1 cellular context compared by ENCODE assay signal in the genomic region with DNA sequence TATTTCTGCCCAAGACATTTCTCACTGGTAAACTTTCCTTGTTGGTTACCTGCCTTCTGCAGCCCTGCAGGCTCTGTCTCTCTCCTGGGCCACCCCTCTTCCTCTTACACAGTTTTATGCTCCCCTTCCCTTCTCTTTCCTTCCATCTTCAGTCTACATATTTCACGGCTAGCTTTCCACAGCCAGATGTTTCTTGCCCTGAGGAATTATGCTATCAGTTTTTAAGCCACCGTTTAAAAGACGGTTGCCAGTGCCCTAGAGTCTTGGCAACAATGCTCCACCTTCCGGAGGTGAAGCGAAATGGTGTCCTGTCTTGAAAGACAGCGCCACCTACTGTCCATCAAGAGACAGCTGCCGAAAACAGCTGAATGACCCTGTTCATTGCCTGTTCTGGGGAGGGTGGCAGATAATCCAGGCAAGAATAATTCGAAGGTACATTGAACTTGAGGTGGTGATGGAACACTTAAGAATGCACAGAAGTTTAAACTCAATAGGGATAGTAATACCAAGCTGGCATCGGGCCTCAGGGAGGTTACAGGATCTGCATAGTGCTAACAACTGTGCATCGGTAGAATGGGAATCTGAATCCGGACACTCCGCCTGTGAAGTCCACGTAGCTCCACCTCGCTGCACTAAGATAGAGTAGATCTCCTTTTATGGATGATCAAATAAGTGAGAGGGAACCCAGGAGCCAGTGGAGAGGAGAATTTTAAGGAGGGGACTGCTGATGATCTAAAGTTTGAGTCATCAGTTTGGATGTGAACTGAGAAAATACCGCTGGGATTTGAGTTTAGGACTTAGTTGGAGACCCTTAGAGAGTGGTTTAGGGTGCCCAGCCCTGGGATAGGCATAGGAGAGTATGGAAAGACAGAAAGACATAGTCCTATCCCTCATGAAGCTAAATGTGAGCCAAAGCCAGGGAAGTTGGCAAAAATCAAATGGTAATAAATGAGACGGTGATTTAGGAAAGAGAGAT.
TF ChIP-seq lines count a peak whose summit lies in the region.

No MANE protein-coding gene starts in this region.

TF ChIP-seq in HEK293, 187 proteins besides CTCF, POLR2A, EP300 and RAD21 (continued from another document):
- TF ChIP-seq PRDM4 (tag by site-specific recombination; IDR thresholded peaks at IDR 0.05) (0 out of 2 replicates have a peak, but pooled peaks have one; percentile 28), ZNF768 (tag by site-specific recombination; IDR thresholded peaks at IDR 0.05) (no peak), ZBTB17 (tag by site-specific recombination; IDR thresholded peaks at IDR 0.05) (peak; percentile 68; the same call in 1 of the 2 replicates), ZNF174 (tag by site-specific recombination; IDR thresholded peaks at IDR 0.05) (no peak), PRDM1 (tag by site-specific recombination; IDR thresholded peaks at IDR 0.05) (peak; percentile 84), OSR2 (tag by site-specific recombination; IDR thresholded peaks at IDR 0.05) (no peak), ZNF2 (tag by site-specific recombination; IDR thresholded peaks at IDR 0.05) (peak; percentile 90), ZSCAN30 (tag by site-specific recombination; IDR thresholded peaks at IDR 0.05) (peak; percentile 8; the same call in 1 of the 2 replicates), KLF1 (tag by site-specific recombination; IDR thresholded peaks at IDR 0.05) (no peak), HIC1 (tag by site-specific recombination; IDR thresholded peaks at IDR 0.05) (peak; percentile 69; the same call in 1 of the 2 replicates), ZFHX2 (tag by site-specific recombination; conservative IDR thresholded peaks at IDR 0.05) (no peak), PRDM10 (tag by site-specific recombination; IDR thresholded peaks at IDR 0.05) (peak; percentile 55; the same call in 1 of the 2 replicates), ZNF394 (tag by site-specific recombination; IDR thresholded peaks at IDR 0.05; ENCODE audit: borderline replicate concordance) (0 out of 2 replicates have a peak, but pooled peaks have one; percentile 11), ZNF366 (tag by site-specific recombination; conservative IDR thresholded peaks at IDR 0.05) (peak; percentile 40; the same call in 1 of the 2 replicates)
- TF ChIP-seq, protein P1, sequence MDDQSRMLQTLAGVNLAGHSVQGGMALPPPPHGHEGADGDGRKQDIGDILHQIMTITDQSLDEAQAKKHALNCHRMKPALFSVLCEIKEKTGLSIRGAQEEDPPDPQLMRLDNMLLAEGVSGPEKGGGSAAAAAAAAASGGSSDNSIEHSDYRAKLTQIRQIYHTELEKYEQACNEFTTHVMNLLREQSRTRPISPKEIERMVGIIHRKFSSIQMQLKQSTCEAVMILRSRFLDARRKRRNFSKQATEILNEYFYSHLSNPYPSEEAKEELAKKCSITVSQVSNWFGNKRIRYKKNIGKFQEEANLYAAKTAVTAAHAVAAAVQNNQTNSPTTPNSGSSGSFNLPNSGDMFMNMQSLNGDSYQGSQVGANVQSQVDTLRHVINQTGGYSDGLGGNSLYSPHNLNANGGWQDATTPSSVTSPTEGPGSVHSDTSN (CRISPR knock-in tag; IDR thresholded peaks at IDR 0.05), result no peak
- TF ChIP-seq, protein P2, sequence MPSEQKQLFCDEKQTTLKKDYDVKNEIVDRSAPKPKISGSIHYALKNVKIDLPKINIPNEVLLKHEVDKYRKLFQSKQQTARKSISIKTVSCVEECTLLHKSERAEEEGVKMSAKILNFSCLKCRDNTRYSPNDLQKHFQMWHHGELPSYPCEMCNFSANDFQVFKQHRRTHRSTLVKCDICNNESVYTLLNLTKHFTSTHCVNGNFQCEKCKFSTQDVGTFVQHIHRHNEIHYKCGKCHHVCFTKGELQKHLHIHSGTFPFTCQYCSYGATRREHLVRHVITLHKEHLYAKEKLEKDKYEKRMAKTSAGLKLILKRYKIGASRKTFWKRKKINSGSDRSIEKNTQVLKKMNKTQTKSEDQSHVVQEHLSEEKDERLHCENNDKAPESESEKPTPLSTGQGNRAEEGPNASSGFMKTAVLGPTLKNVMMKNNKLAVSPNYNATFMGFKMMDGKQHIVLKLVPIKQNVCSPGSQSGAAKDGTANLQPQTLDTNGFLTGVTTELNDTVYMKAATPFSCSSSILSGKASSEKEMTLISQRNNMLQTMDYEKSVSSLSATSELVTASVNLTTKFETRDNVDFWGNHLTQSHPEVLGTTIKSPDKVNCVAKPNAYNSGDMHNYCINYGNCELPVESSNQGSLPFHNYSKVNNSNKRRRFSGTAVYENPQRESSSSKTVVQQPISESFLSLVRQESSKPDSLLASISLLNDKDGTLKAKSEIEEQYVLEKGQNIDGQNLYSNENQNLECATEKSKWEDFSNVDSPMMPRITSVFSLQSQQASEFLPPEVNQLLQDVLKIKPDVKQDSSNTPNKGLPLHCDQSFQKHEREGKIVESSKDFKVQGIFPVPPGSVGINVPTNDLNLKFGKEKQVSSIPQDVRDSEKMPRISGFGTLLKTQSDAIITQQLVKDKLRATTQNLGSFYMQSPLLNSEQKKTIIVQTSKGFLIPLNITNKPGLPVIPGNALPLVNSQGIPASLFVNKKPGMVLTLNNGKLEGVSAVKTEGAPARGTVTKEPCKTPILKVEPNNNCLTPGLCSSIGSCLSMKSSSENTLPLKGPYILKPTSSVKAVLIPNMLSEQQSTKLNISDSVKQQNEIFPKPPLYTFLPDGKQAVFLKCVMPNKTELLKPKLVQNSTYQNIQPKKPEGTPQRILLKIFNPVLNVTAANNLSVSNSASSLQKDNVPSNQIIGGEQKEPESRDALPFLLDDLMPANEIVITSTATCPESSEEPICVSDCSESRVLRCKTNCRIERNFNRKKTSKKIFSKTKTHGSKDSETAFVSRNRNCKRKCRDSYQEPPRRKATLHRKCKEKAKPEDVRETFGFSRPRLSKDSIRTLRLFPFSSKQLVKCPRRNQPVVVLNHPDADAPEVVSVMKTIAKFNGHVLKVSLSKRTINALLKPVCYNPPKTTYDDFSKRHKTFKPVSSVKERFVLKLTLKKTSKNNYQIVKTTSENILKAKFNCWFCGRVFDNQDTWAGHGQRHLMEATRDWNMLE (tag by site-specific recombination; conservative IDR thresholded peaks at IDR 0.05; ENCODE audit: low read depth), result 0 out of 2 replicates have a peak, but pooled peaks have one; percentile 36
